9 cellular contexts compared by ENCODE assay signal in the genomic region with DNA sequence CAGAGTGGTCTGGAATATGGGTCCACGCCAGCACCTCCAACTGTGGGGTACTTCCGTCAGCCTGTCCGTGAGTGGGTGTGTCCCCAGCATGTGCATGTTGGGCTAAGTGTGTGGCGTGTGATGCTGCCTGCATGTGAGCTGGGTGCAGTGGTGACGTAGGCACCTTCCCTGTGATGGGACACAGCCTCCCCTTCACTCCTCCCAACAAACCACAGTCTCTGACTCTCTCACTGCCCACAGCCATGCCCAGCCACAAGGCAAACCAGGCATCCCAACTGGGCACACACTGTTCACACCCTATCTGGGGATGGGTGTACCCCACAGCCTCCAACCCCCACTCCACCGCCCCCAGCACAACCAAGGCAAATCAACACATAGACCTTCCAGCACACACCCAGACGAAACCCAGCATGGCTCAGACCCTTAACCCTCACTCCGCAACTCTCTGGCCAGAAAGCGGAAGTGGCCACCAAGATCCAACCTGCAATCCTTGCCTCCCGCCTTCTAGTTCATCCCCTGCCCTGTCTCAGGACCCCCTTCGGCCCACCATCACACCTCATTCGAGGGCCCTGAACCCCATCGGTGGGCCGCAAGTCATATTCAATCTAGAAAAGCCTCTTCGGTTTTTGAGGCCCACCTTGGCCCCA. TPM values are rescaled to one million over a fixed set of nuclear protein-coding genes. Genes with fewer than 3 reads are reported as not detected.
A peak's percentile ranks its signal among the peaks of the same experiment; 100 is the strongest.
DNase-seq lines count a peak whose midpoint lies in the region; ATAC-seq, FAIRE-seq and TF ChIP-seq lines count a peak whose summit lies in the region.
"Had no signal": no experiment of that assay in that cellular context is flagged by ENCODE, and none has a peak within 500 bp of the region (broad histone marks: within the 10 kb centered on the region; RNA-seq: fewer than 3 reads in every experiment).

No MANE protein-coding gene starts in this region.

- TF ChIP-seq POLR2A in H1 (IDR thresholded peaks at IDR 0.05; ENCODE audit: control extremely low read depth in 1 of 2, low read depth in 2 of 2, low read length in 2 of 2) (no peak), lower leg skin (IDR thresholded peaks at IDR 0.05) (no peak)

- no peaks in the 10 kb centered on the region for H3K79me1 ChIP-seq in H1 (ENCODE audit: low read depth, low read length)

- H3K79me2 ChIP-seq in DND-41 (ENCODE audit: insufficient read depth, low read length) (no peaks in the 10 kb centered on the region), OCI-LY3 (ENCODE audit: low read length) (no peaks in the 10 kb centered on the region), H1 (ENCODE audit: control insufficient read depth in 1 of 2, insufficient read depth in 2 of 2, low read length in 2 of 2) (no peaks in the 10 kb centered on the region)

- CTCF ChIA-PET in H1 (lab: Charles Lee; ENCODE audit: partially characterized antibody), result interaction anchor here (7.2 to 16.4 kb wide), 2 partner anchors 12 to 177 kb away, joined by 79 to 184 read pairs; a partner anchor contains a TSS

- H2AK5ac ChIP-seq in H1 (ENCODE audit: low read depth, low read length), result peak overlapping the region; percentile 96; the same call in 1 of the 2 replicates

- peak overlapping the region; percentile 85 for H2BK12ac ChIP-seq in H1 (ENCODE audit: low read depth, low read length)

- H3K27ac ChIP-seq in DND-41 (ENCODE audit: low read length), result no peak overlapping the region
- H3K27ac ChIP-seq in OCI-LY3 (ENCODE audit: low read length), result no peak overlapping the region
- no peak overlapping the region for H3K27ac ChIP-seq in H1 (ENCODE audit: low read depth, low read length)

- H4K91ac ChIP-seq in H1 (replicated peaks; ENCODE audit: insufficient read length, low read length), result peak overlapping the region; percentile 46

- no peak overlapping the region for H3K4me3 ChIP-seq in DND-41 (ENCODE audit: low read depth in 1 of 2, low read length in 2 of 2)
- H3K4me3 ChIP-seq in OCI-LY3 (ENCODE audit: low read length), result peak overlapping the region; percentile 81
- H3K4me3 ChIP-seq in H1 (ENCODE audit: extremely low read depth in 1 of 4, insufficient read depth in 2 of 4, low read depth in 3 of 4, low read length in 4 of 4), result peak overlapping the region; percentile 55 to 70 (median 57)
- no peak overlapping the region for H3K4me3 ChIP-seq in lower leg skin (ENCODE audit: low read depth, poor library complexity, severe bottlenecking)

- no peaks in the 10 kb centered on the region for H3K36me3 ChIP-seq in DND-41 (ENCODE audit: insufficient read depth, low read length)
- H3K36me3 ChIP-seq in OCI-LY3 (replicated peaks; ENCODE audit: low read depth, low read length), result no peaks in the 10 kb centered on the region
- H3K36me3 ChIP-seq in H1 (ENCODE audit: control insufficient read depth in 2 of 4, insufficient read depth in 4 of 4, low read length in 3 of 4), result no peaks in the 10 kb centered on the region

- POLR2A ChIA-PET in H1 (lab: Charles Lee; ENCODE audit: partially characterized antibody), result interaction anchor here (1.4 to 5.9 kb wide), 3 partner anchors 9 to 13 kb away, joined by 4 to 33 read pairs (median 7); a partner anchor contains a TSS

- H2BK5ac ChIP-seq in H1 (ENCODE audit: low read depth, low read length), result 0 out of 2 replicates have a peak overlapping the region, but pooled peaks have one; percentile 44

- H2BK120ac ChIP-seq in H1 (replicated peaks; ENCODE audit: low read depth, low read length), result no peak overlapping the region

- H3K56ac ChIP-seq in H1 (replicated peaks; ENCODE audit: insufficient read length, low read depth, low read length), result no peak overlapping the region

- peaks cover 6% of the 10 kb centered on the region for H4K20me1 ChIP-seq in DND-41 (ENCODE audit: insufficient read depth, low read length)
- H4K20me1 ChIP-seq in OCI-LY3 (ENCODE audit: insufficient read depth, low read length), result no peaks in the 10 kb centered on the region
- peaks cover 0 to 8% of the 10 kb centered on the region in 2 experiments for H4K20me1 ChIP-seq in H1 (replicated peaks in 1 of 2; ENCODE audit: control insufficient read depth in 1 of 2, insufficient read depth in 2 of 2, low read length in 2 of 2)

- H3K9ac ChIP-seq in DND-41 (ENCODE audit: low read depth, low read length) (no peak overlapping the region; the same call in 1 of the 2 replicates), OCI-LY3 (ENCODE audit: low read length) (no peak overlapping the region; the same call in 1 of the 2 replicates), H1 (replicated peaks in 1 of 4; ENCODE audit: extremely low read depth in 1 of 4, low read depth in 3 of 4, low read length in 3 of 4) (no peak overlapping the region; a peak in 1 of 7 replicates)

- H4K8ac ChIP-seq in H1 (ENCODE audit: extremely low read depth, insufficient read depth, low read length), result no peak overlapping the region; the same call in 1 of the 2 replicates

- H3K27me3 Mint-ChIP-seq in osteocyte (ENCODE audit: unreplicated experiment), result peaks cover 36% of the 10 kb centered on the region

- TF ChIP-seq CTCF in DND-41 (IDR thresholded peaks at IDR 0.05; ENCODE audit: borderline replicate concordance, extremely low read depth, low read length, poor library complexity, severe bottlenecking) (no peak), OCI-LY3 (IDR thresholded peaks at IDR 0.05; ENCODE audit: low read depth, low read length) (no peak), H1 (IDR thresholded peaks at IDR 0.05; ENCODE audit: control extremely low read depth in 1 of 3, insufficient read depth in 1 of 3, low read depth in 1 of 3, low read length in 3 of 3) (no peak), osteocyte (IDR thresholded peaks at IDR 0.05) (no peak), lower leg skin (IDR thresholded peaks at IDR 0.05) (no peak)

- H3K4me2 ChIP-seq in DND-41 (ENCODE audit: insufficient read depth, low read length), result peak overlapping the region; percentile 59
- H3K4me2 ChIP-seq in OCI-LY3 (ENCODE audit: low read length), result peak overlapping the region; percentile 59
- H3K4me2 ChIP-seq in H1 (ENCODE audit: insufficient read depth in 1 of 2, low read depth in 2 of 2, low read length in 2 of 2), result peak overlapping the region; percentile 88

- no peak overlapping the region for H2AFZ ChIP-seq in DND-41 (ENCODE audit: low read depth, low read length)
- H2AFZ ChIP-seq in OCI-LY3 (ENCODE audit: low read depth, low read length), result no peak overlapping the region
- H2AFZ ChIP-seq in H1 (ENCODE audit: low read length), result no peak overlapping the region

- peaks cover 26% of the 10 kb centered on the region for H3K23me2 ChIP-seq in H1 (ENCODE audit: low read depth, low read length)

- H3K9me3 ChIP-seq in DND-41 (ENCODE audit: insufficient read depth, low read length, severe bottlenecking), result no peaks in the 10 kb centered on the region
- H3K9me3 ChIP-seq in OCI-LY3 (ENCODE audit: insufficient read depth, low read length), result no peaks in the 10 kb centered on the region
- no peaks in the 10 kb centered on the region for H3K9me3 ChIP-seq in H1 (ENCODE audit: insufficient read depth in 2 of 2, low read depth in 1 of 2, low read length in 1 of 2)

- TF ChIP-seq EP300 in H1 (IDR thresholded peaks at IDR 0.05; ENCODE audit: borderline replicate concordance in 1 of 2, low read depth in 2 of 2, low read length in 2 of 2), result no peak

- no peak for FAIRE-seq in H1 (lab: Jason Lieb, UNC)

- no peak for TF ChIP-seq RAD21 in H1 (IDR thresholded peaks at IDR 0.05 in 1 of 2, conservative IDR thresholded peaks at IDR 0.05 in 1 of 2; ENCODE audit: low read depth in 2 of 2, low read length in 2 of 2)

- no peak overlapping the region for H3K23ac ChIP-seq in H1 (ENCODE audit: insufficient read length)

- H2BK20ac ChIP-seq in H1 (ENCODE audit: low read length), result no peak overlapping the region

- intact Hi-C loops in lower leg skin (cut with DNase I; ENCODE audit: low total_unique reads), result no loop called here

- H3K4me1 ChIP-seq in DND-41 (ENCODE audit: insufficient read depth, low read length) (peaks cover 10% of the 10 kb centered on the region), OCI-LY3 (ENCODE audit: low read length) (peaks cover 33% of the 10 kb centered on the region), H1 (replicated peaks in 1 of 4; ENCODE audit: control insufficient read depth in 3 of 4, insufficient read depth in 4 of 4, low read length in 3 of 4) (peaks cover 7 to 30% (median 20%) of the 10 kb centered on the region in 4 experiments)

- peaks cover 3% of the 10 kb centered on the region for H3K36me3 Mint-ChIP-seq in osteocyte (ENCODE audit: unreplicated experiment)

- peak overlapping the region; percentile 99 for H2BK15ac ChIP-seq in H1 (ENCODE audit: low read length)

- WGBS in H1 (ENCODE audit: extremely low coverage in 1 of 2, insufficient coverage in 1 of 2, insufficient read length in 1 of 2, insufficient replicate concordance in 2 of 2, low coverage in 1 of 2, low lambda C conversion rate in 2 of 2, missing lambda C conversion rate in 1 of 2), 2 experiments, result 67% methylated on average over 13 of the region's 15 CpGs; no CpG with 5 or more reads in 1 of the 2 experiments
- 49 to 56% methylated on average over 15 of the region's 15 CpGs for WGBS in lower leg skin, 2 donors

- H3K4ac ChIP-seq in H1 (replicated peaks; ENCODE audit: insufficient read length, low read depth, low read length), result no peak overlapping the region

- DNase-seq in DND-41 (no peak), H1 (ENCODE audit: low read depth in 1 of 2, low spot score in 2 of 2) (no peak), osteocyte (ENCODE audit: extremely low spot score, unreplicated experiment) (no peak), NCI-H1436 treated with DMSO at 0.1 percent for 48 hours (lab: John Stamatoyannopoulos, UW) (no peak), lower leg skin (ENCODE audit: low spot score in 2 of 2) (no peak), DMS153 (lab: John Stamatoyannopoulos, UW) (no peak)

- H3K27ac Mint-ChIP-seq in osteocyte (ENCODE audit: unreplicated experiment), result no peak overlapping the region

- H4K5ac ChIP-seq in H1 (ENCODE audit: insufficient read length, low read depth, low read length), result no peak overlapping the region

- H3K4me1 Mint-ChIP-seq in osteocyte (ENCODE audit: unreplicated experiment), result peaks cover 20% of the 10 kb centered on the region

- no peak overlapping the region for H3K18ac ChIP-seq in H1 (ENCODE audit: extremely low read depth, low read length)

- H3K4me3 Mint-ChIP-seq in osteocyte (ENCODE audit: unreplicated experiment), result peak overlapping the region; percentile 61

- ATAC-seq in DND-41 (ENCODE audit: insufficient read depth, low read depth), result no peak
- ATAC-seq in GM21786 (IDR thresholded peaks at IDR 0.05; ENCODE audit: unreplicated experiment), result no peak

- no peaks in the 10 kb centered on the region for H3K9me3 Mint-ChIP-seq in osteocyte (ENCODE audit: unreplicated experiment)

- H3K27me3 ChIP-seq in DND-41 (ENCODE audit: insufficient read depth, low read length, poor library complexity) (peaks cover 35% of the 10 kb centered on the region), OCI-LY3 (ENCODE audit: low read depth, low read length) (no peaks in the 10 kb centered on the region), H1 (replicated peaks in 1 of 4; ENCODE audit: control insufficient read depth in 3 of 4, extremely low read depth in 1 of 4, insufficient read depth in 3 of 4, low read length in 3 of 4) (peaks cover 17 to 52% (median 50%) of the 10 kb centered on the region in 4 experiments)

- no peak overlapping the region for H3K14ac ChIP-seq in H1 (ENCODE audit: insufficient read length)

RNA-seq across cellular contexts. Expression of a gene that starts 10.4 kb away (rescaled TPM):
- total RNA-seq in H1 (2021; fragmentation: NEBNext Ultra II Directional; extraction: Animal tissue kit (Norgen Biotek cat#: 25700)), result 5.6 and 6.0 TPM in 2 replicates
- 5.4 and 8.0 TPM in 2 replicates for polyA plus RNA-seq in H1 (2011; rRNA removed)
- 6.0 TPM for polyA plus RNA-seq in H1 (2011; cell fraction: cytosol; rRNA removed)
- 30.7 TPM for polyA plus RNA-seq in H1 (2011; cell fraction: nucleus; rRNA removed)
- polyA plus RNA-seq in H1 (2012, experiment 1 of 2), result 5.8 to 8.4 TPM (median 7.1 TPM) in 4 replicates
- 4.3 TPM for polyA plus RNA-seq in H1 (2012, experiment 2 of 2)
- polyA plus RNA-seq in H1 (2013, experiment 1 of 2), result 4.1 TPM
- polyA plus RNA-seq in H1 (2013, experiment 2 of 2), result 2.9 TPM
- 2.6 and 3.0 TPM in 2 replicates for polyA minus RNA-seq in H1 (2011; rRNA and poly(A)+ RNA removed)
- 2.9 TPM for polyA minus RNA-seq in H1 (2011; cell fraction: cytosol; rRNA and poly(A)+ RNA removed)
- 9.0 TPM for polyA minus RNA-seq in H1 (2011; cell fraction: nucleus; rRNA and poly(A)+ RNA removed)
- total RNA-seq in osteocyte (0.99 and 1.8 TPM in 2 replicates), lower leg skin (1 to 10 TPM in 3 of 4 donors, under 1 TPM in 1; 0.56 to 4.5 (median 2.1) TPM)

RNA-seq across cellular contexts. Expression of a gene that starts 12.4 kb away (rescaled TPM):
- 11.3 and 15.4 TPM in 2 replicates for total RNA-seq in H1 (2021; fragmentation: NEBNext Ultra II Directional; extraction: Animal tissue kit (Norgen Biotek cat#: 25700))
- 22.6 and 29.2 TPM in 2 replicates for polyA plus RNA-seq in H1 (2011; rRNA removed)
- 24.4 TPM for polyA plus RNA-seq in H1 (2011; cell fraction: cytosol; rRNA removed)
- polyA plus RNA-seq in H1 (2011; cell fraction: nucleus; rRNA removed), result 29.1 TPM
- 6.3 to 17.2 TPM (median 16.5 TPM) in 4 replicates for polyA plus RNA-seq in H1 (2012, experiment 1 of 2)
- polyA plus RNA-seq in H1 (2012, experiment 2 of 2), result 12.9 TPM
- polyA plus RNA-seq in H1 (2013, experiment 1 of 2), result 8.9 TPM
- 8.0 TPM for polyA plus RNA-seq in H1 (2013, experiment 2 of 2)
- polyA minus RNA-seq in H1 (2011; rRNA and poly(A)+ RNA removed), result 1.7 and 1.8 TPM in 2 replicates
- polyA minus RNA-seq in H1 (2011; cell fraction: cytosol; rRNA and poly(A)+ RNA removed), result 9.8 TPM
- 9.6 TPM for polyA minus RNA-seq in H1 (2011; cell fraction: nucleus; rRNA and poly(A)+ RNA removed)
- total RNA-seq in osteocyte (9.8 and 10.5 TPM in 2 replicates), lower leg skin (10 to 100 TPM; 18.2 to 25.3 (median 19.1) TPM)

RNA-seq across cellular contexts. Expression of a gene that starts 12.7 kb away (rescaled TPM):
- total RNA-seq in H1 (2021; fragmentation: NEBNext Ultra II Directional; extraction: Animal tissue kit (Norgen Biotek cat#: 25700)), result 18.7 and 20.4 TPM in 2 replicates
- polyA plus RNA-seq in H1 (2011; rRNA removed), result 31.4 and 34.5 TPM in 2 replicates
- polyA plus RNA-seq in H1 (2011; cell fraction: cytosol; rRNA removed), result 26.8 TPM
- 78.0 TPM for polyA plus RNA-seq in H1 (2011; cell fraction: nucleus; rRNA removed)
- 25.2 to 41.2 TPM (median 38.4 TPM) in 4 replicates for polyA plus RNA-seq in H1 (2012, experiment 1 of 2)
- 27.3 TPM for polyA plus RNA-seq in H1 (2012, experiment 2 of 2)
- polyA plus RNA-seq in H1 (2013, experiment 1 of 2), result 7.1 TPM
- polyA plus RNA-seq in H1 (2013, experiment 2 of 2), result 5.6 TPM
- 13.4 and 14.3 TPM in 2 replicates for polyA minus RNA-seq in H1 (2011; rRNA and poly(A)+ RNA removed)
- polyA minus RNA-seq in H1 (2011; cell fraction: cytosol; rRNA and poly(A)+ RNA removed), result 20.0 TPM
- 18.3 TPM for polyA minus RNA-seq in H1 (2011; cell fraction: nucleus; rRNA and poly(A)+ RNA removed)
- total RNA-seq in osteocyte (32.5 and 38.6 TPM in 2 replicates), lower leg skin (10 to 100 TPM; 19.4 to 36.1 (median 20.1) TPM)

RNA-seq across cellular contexts. Expression of a gene that starts 24.2 kb away (rescaled TPM):
- 41.7 and 43.6 TPM in 2 replicates for total RNA-seq in H1 (2021; fragmentation: NEBNext Ultra II Directional; extraction: Animal tissue kit (Norgen Biotek cat#: 25700))
- 55.2 and 66.7 TPM in 2 replicates for polyA plus RNA-seq in H1 (2011; rRNA removed)
- polyA plus RNA-seq in H1 (2011; cell fraction: cytosol; rRNA removed), result 64.7 TPM
- 85.7 TPM for polyA plus RNA-seq in H1 (2011; cell fraction: nucleus; rRNA removed)
- polyA plus RNA-seq in H1 (2012, experiment 1 of 2), result 34.9 to 55.7 TPM (median 49.6 TPM) in 4 replicates
- 50.4 TPM for polyA plus RNA-seq in H1 (2012, experiment 2 of 2)
- 59.5 TPM for polyA plus RNA-seq in H1 (2013, experiment 1 of 2)
- polyA plus RNA-seq in H1 (2013, experiment 2 of 2), result 62.0 TPM
- polyA minus RNA-seq in H1 (2011; rRNA and poly(A)+ RNA removed), result 15.2 and 16.5 TPM in 2 replicates
- 25.0 TPM for polyA minus RNA-seq in H1 (2011; cell fraction: cytosol; rRNA and poly(A)+ RNA removed)
- 17.6 TPM for polyA minus RNA-seq in H1 (2011; cell fraction: nucleus; rRNA and poly(A)+ RNA removed)
- total RNA-seq in osteocyte (81.3 and 82.1 TPM in 2 replicates), lower leg skin (10 to 100 TPM; 30.3 to 51.2 (median 32.7) TPM)

RNA-seq across cellular contexts. Expression of a gene that starts 43.1 kb away (rescaled TPM):
- 0.34 and 0.44 TPM in 2 replicates for total RNA-seq in H1 (2021; fragmentation: NEBNext Ultra II Directional; extraction: Animal tissue kit (Norgen Biotek cat#: 25700))
- 0.48 and 0.80 TPM in 2 replicates for polyA plus RNA-seq in H1 (2011; rRNA removed)
- 0.41 TPM for polyA plus RNA-seq in H1 (2011; cell fraction: cytosol; rRNA removed)
- polyA plus RNA-seq in H1 (2011; cell fraction: nucleus; rRNA removed), result 0.40 TPM
- polyA plus RNA-seq in H1 (2012, experiment 1 of 2), result 1.8 to 2.5 TPM (median 2.2 TPM) in 4 replicates
- 0.34 TPM for polyA plus RNA-seq in H1 (2012, experiment 2 of 2)
- 0.32 TPM for polyA plus RNA-seq in H1 (2013, experiment 1 of 2)
- 0.35 TPM for polyA plus RNA-seq in H1 (2013, experiment 2 of 2)
- polyA minus RNA-seq in H1 (2011; rRNA and poly(A)+ RNA removed), result 0.49 and 0.76 TPM in 2 replicates
- not detected for polyA minus RNA-seq in H1 (2011; cell fraction: cytosol; rRNA and poly(A)+ RNA removed)
- not detected for polyA minus RNA-seq in H1 (2011; cell fraction: nucleus; rRNA and poly(A)+ RNA removed)
- total RNA-seq in osteocyte (not detected in 2 replicates), lower leg skin (10 to 100 TPM in 3 of 4 donors, 1 to 10 TPM in 1; 7.6 to 17.3 (median 11.5) TPM)
- total RNA-seq: glomerular endothelial cell had no signal

Comparison
In these comparisons a context has a peak if more than half of its experiments do, and no peak if none do; other contexts are left out.
1. H3K4me3 ChIP-seq: peak in OCI-LY3 (single experiment) and H1 (4 of 4); none in DND-41 (0 of 2) and lower leg skin (single experiment).
2. Peak in every context shown above with its lines, with median percentiles within 50 percentile points of each other: H3K4me2 ChIP-seq.